20 cellular contexts compared by ENCODE assay signal in the genomic region with DNA sequence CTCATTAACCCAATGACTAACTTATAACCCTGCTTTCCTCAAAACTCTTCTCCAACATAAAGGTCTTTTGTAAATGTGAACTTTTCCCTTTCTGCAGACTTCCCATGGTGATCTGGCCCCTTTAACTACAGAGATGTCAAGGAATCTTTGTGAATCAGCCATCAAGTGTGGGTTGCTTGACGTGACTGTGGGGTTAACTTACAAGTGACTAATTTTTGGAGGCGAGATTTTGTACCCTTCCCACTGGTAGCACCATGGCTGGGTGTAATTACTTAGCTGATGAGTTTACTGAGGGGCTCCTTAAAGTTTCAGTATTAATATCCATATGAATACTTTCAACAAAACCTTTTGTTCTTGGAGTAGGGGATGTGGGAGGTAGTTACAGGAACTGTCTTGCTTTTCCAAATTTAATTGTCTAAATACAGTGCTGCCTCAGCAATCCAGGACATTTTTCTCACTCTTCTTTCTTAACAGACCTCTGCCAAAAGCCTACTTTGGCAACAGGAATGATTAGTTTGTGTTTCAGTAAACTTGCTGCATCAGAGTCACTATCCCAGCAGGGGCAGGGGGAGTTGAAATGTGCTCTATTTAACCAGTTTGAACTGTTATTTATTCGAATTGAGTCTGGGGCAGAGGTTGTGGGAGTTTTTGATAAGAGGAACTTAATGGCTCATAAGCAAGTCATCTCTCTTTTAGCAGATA.
DNase-seq lines count a peak whose midpoint lies in the region; ATAC-seq and TF ChIP-seq lines count a peak whose summit lies in the region.
"Had no signal": no experiment of that assay in that cellular context is flagged by ENCODE, and none has a peak within 500 bp of the region (broad histone marks: within the 10 kb centered on the region; RNA-seq: fewer than 3 reads in every experiment).

No MANE protein-coding gene starts in this region.

- H3K4me2 ChIP-seq in fibroblast of lung (ENCODE audit: extremely low read depth, insufficient read depth, low read length), result peak overlapping the region; percentile 48

- H4K20me1 ChIP-seq in fibroblast of lung (ENCODE audit: control insufficient read depth, extremely low read depth, insufficient read depth, low read length), result no peaks in the 10 kb centered on the region

- in situ Hi-C loops in GM13977 (cut with MboI; ENCODE audit: low pct_unique_long_range_greater_than_20kb, low sequenced_read_pairs, unreplicated experiment), result no loop called here

- H2AFZ ChIP-seq in fibroblast of lung (ENCODE audit: low read length), result no peak overlapping the region

- no peaks in the 10 kb centered on the region for H3K79me2 ChIP-seq in fibroblast of lung (ENCODE audit: control insufficient read depth, insufficient read depth, low read length)

- no peaks in the 10 kb centered on the region for H3K36me3 Mint-ChIP-seq in activated CD4-positive, alpha-beta T cell treated with anti-CD3 and anti-CD28 coated beads, Interleukin-2, amount 10 ng/mL, durations not matched to agents 24 days and 14 days (ENCODE audit: low read depth)
- H3K36me3 Mint-ChIP-seq: CD8-positive, alpha-beta T cell; stimulated activated memory B cell treated with anti-CD40 and anti-IgM and Interleukin-4, amounts not matched to agents 10 μg/mL and 1 μg/mL and 100 μg/mL, for 72 hours had no signal

- H3K4me1 ChIP-seq in fibroblast of lung (ENCODE audit: control insufficient read depth, extremely low read depth, insufficient read depth, low read length) (peaks cover 4% of the 10 kb centered on the region), left ventricle myocardium inferior (peaks cover 14% of the 10 kb centered on the region), gastroesophageal sphincter (peaks cover 0 to 11% (median 0%) of the 10 kb centered on the region in 3 donors)

- no peaks in the 10 kb centered on the region for H3K9me3 ChIP-seq in fibroblast of lung (ENCODE audit: control insufficient read depth, insufficient read depth, low read depth, low read length)
- H3K9me3 ChIP-seq in left ventricle myocardium inferior (replicated peaks), result no peaks in the 10 kb centered on the region
- H3K9me3 ChIP-seq in gastroesophageal sphincter, result no peaks in the 10 kb centered on the region
- H3K9me3 ChIP-seq: ovary had no signal

- intact Hi-C loops in activated CD4-positive, alpha-beta T cell treated with anti-CD3 and anti-CD28 coated beads, Interleukin-2, amount 10 ng/mL, durations not matched to agents 24 days and 14 days (cut with micrococcal nuclease), result no loop called here
- intact Hi-C loops in left ventricle myocardium inferior (cut with micrococcal nuclease), result no loop called here

- no peak for TF ChIP-seq POLR2A in gastroesophageal sphincter (IDR thresholded peaks at IDR 0.05)

- no peaks in the 10 kb centered on the region for H3K27me3 ChIP-seq in fibroblast of lung (ENCODE audit: control insufficient read depth, insufficient read depth, low read length)
- no peaks in the 10 kb centered on the region for H3K27me3 ChIP-seq in left ventricle myocardium inferior (ENCODE audit: low read depth)
- no peaks in the 10 kb centered on the region for H3K27me3 ChIP-seq in gastroesophageal sphincter
- H3K27me3 ChIP-seq: ovary had no signal

- H3K27ac Mint-ChIP-seq in activated CD4-positive, alpha-beta T cell treated with anti-CD3 and anti-CD28 coated beads, Interleukin-2, amount 10 ng/mL, durations not matched to agents 24 days and 14 days, result no peak overlapping the region
- H3K27ac Mint-ChIP-seq: activated naive CD4-positive, alpha-beta T cell treated with anti-CD3 and anti-CD28 coated beads for 36 hours; CD8-positive, alpha-beta T cell; effector memory CD8-positive, alpha-beta T cell; stimulated activated memory B cell treated with anti-CD40 and anti-IgM and Interleukin-4, amounts not matched to agents 10 μg/mL and 1 μg/mL and 100 μg/mL, for 72 hours had no signal

- no peak overlapping the region for H3K27ac ChIP-seq in fibroblast of lung (ENCODE audit: insufficient read depth, low read length)
- H3K27ac ChIP-seq in left ventricle myocardium inferior (replicated peaks), result no peak overlapping the region
- H3K27ac ChIP-seq in gastroesophageal sphincter, result no peak overlapping the region
- H3K27ac ChIP-seq: cardiac muscle cell, ovary had no signal

- H3K27me3 Mint-ChIP-seq in activated CD4-positive, alpha-beta T cell treated with anti-CD3 and anti-CD28 coated beads, Interleukin-2, amount 10 ng/mL, durations not matched to agents 24 days and 14 days, result no peaks in the 10 kb centered on the region
- H3K27me3 Mint-ChIP-seq: stimulated activated memory B cell treated with anti-CD40 and anti-IgM and Interleukin-4, amounts not matched to agents 10 μg/mL and 1 μg/mL and 100 μg/mL, for 72 hours had no signal

- 38 to 100% methylated on average over 1 to 3 of the region's 3 CpGs for WGBS in gastroesophageal sphincter (ENCODE audit: low coverage in 1 of 2), 2 donors

- H3K36me3 ChIP-seq in fibroblast of lung (ENCODE audit: control insufficient read depth, insufficient read depth, low read length), result no peaks in the 10 kb centered on the region
- no peaks in the 10 kb centered on the region for H3K36me3 ChIP-seq in left ventricle myocardium inferior
- no peaks in the 10 kb centered on the region for H3K36me3 ChIP-seq in gastroesophageal sphincter
- H3K36me3 ChIP-seq: cardiac muscle cell, ovary had no signal

- DNase-seq in activated CD4-positive, alpha-beta T cell treated with anti-CD3 and anti-CD28 coated beads, Interleukin-2, amount 10 ng/mL, durations not matched to agents 24 days and 14 days, result no peak
- DNase-seq in activated CD4-positive, alpha-beta T cell treated with anti-CD3 and anti-CD28 coated beads for 4 hours, result no peak
- peak; percentile 45 for DNase-seq in LHCN-M2 (ENCODE audit: low read depth)
- peak; percentile 34 to 69 for DNase-seq in fibroblast of lung (ENCODE audit: low read depth in 2 of 2)
- DNase-seq in renal cortical epithelial cell (ENCODE audit: low read depth), result peak; percentile 55
- no peak for DNase-seq in GM13977 (ENCODE audit: low spot score)
- no peak for DNase-seq in left ventricle myocardium inferior
- DNase-seq: activated naive CD4-positive, alpha-beta T cell treated with anti-CD3 and anti-CD28 coated beads for 36 hours; CD8-positive, alpha-beta T cell; effector memory CD8-positive, alpha-beta T cell; H7; islet precursor cell; MV-4-11; NCI-H2081 treated with DMSO at 0.1 percent for 48 hours; NCI-H69; ovary had no signal

- no peak for TF ChIP-seq EP300 in gastroesophageal sphincter (IDR thresholded peaks at IDR 0.05)

- TF ChIP-seq CTCF in fibroblast of lung (conservative IDR thresholded peaks at IDR 0.05 in 1 of 2, IDR thresholded peaks at IDR 0.05 in 1 of 2; ENCODE audit: low read depth in 1 of 2, low read length in 2 of 2) (no peak), GM13977 (IDR thresholded peaks at IDR 0.05; ENCODE audit: extremely low read depth, insufficient read depth, missing control alignments) (no peak), left ventricle myocardium inferior (IDR thresholded peaks at IDR 0.05; ENCODE audit: borderline replicate concordance) (no peak), gastroesophageal sphincter (IDR thresholded peaks at IDR 0.05) (no peak)

- no peak for ATAC-seq in gastroesophageal sphincter
- ATAC-seq: CD8-positive, alpha-beta T cell; effector memory CD8-positive, alpha-beta T cell; Panc1; stimulated activated memory B cell treated with anti-CD40 and anti-IgM and Interleukin-4, amounts not matched to agents 10 μg/mL and 1 μg/mL and 100 μg/mL, for 72 hours had no signal

- H3K4me1 Mint-ChIP-seq in activated CD4-positive, alpha-beta T cell treated with anti-CD3 and anti-CD28 coated beads, Interleukin-2, amount 10 ng/mL, durations not matched to agents 24 days and 14 days, result peaks cover 22% of the 10 kb centered on the region

- no peaks in the 10 kb centered on the region for H3K9me3 Mint-ChIP-seq in activated CD4-positive, alpha-beta T cell treated with anti-CD3 and anti-CD28 coated beads, Interleukin-2, amount 10 ng/mL, durations not matched to agents 24 days and 14 days
- H3K9me3 Mint-ChIP-seq: activated naive CD4-positive, alpha-beta T cell treated with anti-CD3 and anti-CD28 coated beads for 36 hours; CD8-positive, alpha-beta T cell; effector memory CD8-positive, alpha-beta T cell; stimulated activated memory B cell treated with anti-CD40 and anti-IgM and Interleukin-4, amounts not matched to agents 10 μg/mL and 1 μg/mL and 100 μg/mL, for 72 hours had no signal

- H3K4me3 ChIP-seq in fibroblast of lung (replicated peaks in 1 of 4; ENCODE audit: control extremely low read depth in 1 of 4, insufficient read depth in 1 of 4, low read depth in 3 of 4, low read length in 4 of 4) (no peak overlapping the region), left ventricle myocardium inferior (no peak overlapping the region), gastroesophageal sphincter (no peak overlapping the region)
- H3K4me3 ChIP-seq: cardiac muscle cell, ovary had no signal

- no peak overlapping the region for H3K9ac ChIP-seq in fibroblast of lung (ENCODE audit: insufficient read depth, low read length)

- H3K4me3 Mint-ChIP-seq in activated CD4-positive, alpha-beta T cell treated with anti-CD3 and anti-CD28 coated beads, Interleukin-2, amount 10 ng/mL, durations not matched to agents 24 days and 14 days, result peak overlapping the region; percentile 13
- H3K4me3 Mint-ChIP-seq: activated naive CD4-positive, alpha-beta T cell treated with anti-CD3 and anti-CD28 coated beads for 36 hours; CD8-positive, alpha-beta T cell; effector memory CD8-positive, alpha-beta T cell; stimulated activated memory B cell treated with anti-CD40 and anti-IgM and Interleukin-4, amounts not matched to agents 10 μg/mL and 1 μg/mL and 100 μg/mL, for 72 hours had no signal

Comparison
In these comparisons a context has a peak if more than half of its experiments do, and no peak if none do; other contexts are left out.
1. DNase-seq: peak in LHCN-M2 (single experiment), fibroblast of lung (2 of 2) and renal cortical epithelial cell (single experiment); none in activated CD4-positive, alpha-beta T cell treated with anti-CD3 and anti-CD28 coated beads, Interleukin-2, amount 10 ng/mL, durations not matched to agents 24 days and 14 days (single experiment), activated CD4-positive, alpha-beta T cell treated with anti-CD3 and anti-CD28 coated beads for 4 hours (0 of 2), GM13977 (single experiment) and left ventricle myocardium inferior (single experiment).